In genomic region chr22:18970948-18971315, GRCh38 we compare ENCODE assay signal across 12 cellular contexts. TPM values are rescaled to one million over a fixed set of nuclear protein-coding genes. Genes with fewer than 3 reads are reported as not detected.
DNase-seq lines count a peak whose midpoint lies in the region; ATAC-seq and TF ChIP-seq lines count a peak whose summit lies in the region.
"Had no signal": no experiment of that assay in that cellular context is flagged by ENCODE, and none has a peak within 500 bp of the region (broad histone marks: within the 10 kb centered on the region; RNA-seq: fewer than 3 reads in every experiment).

No MANE protein-coding gene starts in this region.

- TF ChIP-seq CTCF in heart right ventricle (IDR thresholded peaks at IDR 0.05) (no peak), mucosa of descending colon (IDR thresholded peaks at IDR 0.05) (no peak), vagina (IDR thresholded peaks at IDR 0.05) (no peak)

- no peaks in the 10 kb centered on the region for H3K9me3 Mint-ChIP-seq in dendritic cell treated with granulocyte-macrophage colony-stimulating factor and Interleukin-4, amounts not matched to agents 40 ng/mL and 50 ng/mL, for 4 days
- H3K9me3 Mint-ChIP-seq: naive thymus-derived CD4-positive, alpha-beta T cell had no signal

- peak overlapping the region; percentile 17 for H3K4me3 Mint-ChIP-seq in dendritic cell treated with granulocyte-macrophage colony-stimulating factor and Interleukin-4, amounts not matched to agents 40 ng/mL and 50 ng/mL, for 4 days

- H3K4me1 ChIP-seq in heart right ventricle, result peaks cover 0 to 7% (median 0%) of the 10 kb centered on the region in 9 donors
- peaks cover 5% of the 10 kb centered on the region for H3K4me1 ChIP-seq in mucosa of descending colon (ENCODE audit: low read depth)
- peaks cover 14% of the 10 kb centered on the region for H3K4me1 ChIP-seq in vagina
- H3K4me1 ChIP-seq: SJCRH30 had no signal

- TF ChIP-seq POLR2A in vagina (IDR thresholded peaks at IDR 0.05), result no peak

- ATAC-seq in heart right ventricle, result no peak
- no peak for ATAC-seq in left ventricle myocardium superior
- no peak for ATAC-seq in mucosa of descending colon
- ATAC-seq in GM19397 (IDR thresholded peaks at IDR 0.05; ENCODE audit: unreplicated experiment), result no peak
- ATAC-seq: naive thymus-derived CD4-positive, alpha-beta T cell had no signal

- DNase-seq in heart right ventricle, result no peak
- DNase-seq in left ventricle myocardium superior, result no peak
- DNase-seq in mucosa of descending colon, result peak in 2 of 3 donors; percentile 12 to 36
- DNase-seq in vagina (ENCODE audit: extremely low spot score in 2 of 2), result no peak
- DNase-seq in NCI-H1694 treated with DMSO at 0.1 percent for 48 hours (lab: John Stamatoyannopoulos, UW), result no peak
- DNase-seq in stimulated activated naive CD4-positive, alpha-beta T cell (lab: John Stamatoyannopoulos, UW), result no peak
- DNase-seq: CD4-positive, alpha-beta memory T cell; SJCRH30 had no signal

- no peaks in the 10 kb centered on the region for H3K4me1 Mint-ChIP-seq in dendritic cell treated with granulocyte-macrophage colony-stimulating factor and Interleukin-4, amounts not matched to agents 40 ng/mL and 50 ng/mL, for 4 days (ENCODE audit: low read depth)

- no peaks in the 10 kb centered on the region for H3K36me3 Mint-ChIP-seq in dendritic cell treated with granulocyte-macrophage colony-stimulating factor and Interleukin-4, amounts not matched to agents 40 ng/mL and 50 ng/mL, for 4 days (ENCODE audit: low read depth)
- H3K36me3 Mint-ChIP-seq: CD4-positive, alpha-beta memory T cell; naive thymus-derived CD4-positive, alpha-beta T cell had no signal

- H3K9me3 ChIP-seq in heart right ventricle (no peaks in the 10 kb centered on the region), mucosa of descending colon (no peaks in the 10 kb centered on the region), vagina (no peaks in the 10 kb centered on the region)
- H3K9me3 ChIP-seq: SJCRH30 had no signal

- no peak overlapping the region for H3K27ac Mint-ChIP-seq in dendritic cell treated with granulocyte-macrophage colony-stimulating factor and Interleukin-4, amounts not matched to agents 40 ng/mL and 50 ng/mL, for 4 days
- H3K27ac Mint-ChIP-seq: naive thymus-derived CD4-positive, alpha-beta T cell had no signal

- intact Hi-C loops in heart right ventricle (cut with DNase I), result no loop called here
- intact Hi-C loops in left ventricle myocardium superior (cut with micrococcal nuclease), result no loop called here
- intact Hi-C loops in dendritic cell treated with granulocyte-macrophage colony-stimulating factor and Interleukin-4, amounts not matched to agents 40 ng/mL and 50 ng/mL, for 4 days (cut with micrococcal nuclease), result no loop called here
- intact Hi-C loops in mucosa of descending colon (cut with DNase I, micrococcal nuclease), result no loop called here
- intact Hi-C loops in vagina (cut with DNase I), result no loop called here

- H3K36me3 ChIP-seq in heart right ventricle (no peaks in the 10 kb centered on the region), mucosa of descending colon (ENCODE audit: low read depth) (no peaks in the 10 kb centered on the region), vagina (no peaks in the 10 kb centered on the region)
- H3K36me3 ChIP-seq: SJCRH30 had no signal

- H3K27ac ChIP-seq in heart right ventricle, result no peak overlapping the region
- H3K27ac ChIP-seq in vagina, result no peak overlapping the region
- H3K27ac ChIP-seq: SJCRH30 had no signal

- peaks cover 53% of the 10 kb centered on the region for H3K27me3 Mint-ChIP-seq in dendritic cell treated with granulocyte-macrophage colony-stimulating factor and Interleukin-4, amounts not matched to agents 40 ng/mL and 50 ng/mL, for 4 days

- WGBS in heart right ventricle, 2 donors, result 1 to 2% methylated on average over 22 to 28 of the region's 28 CpGs

- H3K27me3 ChIP-seq in heart right ventricle, result peaks cover 22 to 58% (median 36%) of the 10 kb centered on the region in 7 donors
- H3K27me3 ChIP-seq in vagina, result no peaks in the 10 kb centered on the region
- H3K27me3 ChIP-seq: SJCRH30 had no signal

- H3K4me3 ChIP-seq in heart right ventricle (peak overlapping the region; percentile 32 to 62 (median 52)), mucosa of descending colon (no peak overlapping the region), vagina (peak overlapping the region; percentile 39 to 58)
- H3K4me3 ChIP-seq: SJCRH30 had no signal

RNA-seq across cellular contexts. Expression of gene PRODH, which starts 34.8 kb away (rescaled TPM):
- total RNA-seq in heart right ventricle (10 to 100 TPM in 2 of 10 donors, 1 to 10 TPM in 8; 1.2 to 23.7 (median 6.4) TPM), left ventricle myocardium superior (9.1 TPM), mucosa of descending colon (1 to 10 TPM; 4.9 to 7.5 (median 5.3) TPM), vagina (17.4 TPM)
- 10 to 100 TPM in 1 of 2 donors, 1 to 10 TPM in 1; 4.1 to 14.4 TPM for polyA plus RNA-seq in heart right ventricle
- total RNA-seq: M059J had no signal

Comparison
In these comparisons a context has a peak if more than half of its experiments do, and no peak if none do; other contexts are left out.
1. DNase-seq: peak in mucosa of descending colon (2 of 3); none in heart right ventricle (0 of 2), left ventricle myocardium superior (single experiment), vagina (0 of 2), NCI-H1694 treated with DMSO at 0.1 percent for 48 hours (single experiment) and stimulated activated naive CD4-positive, alpha-beta T cell (0 of 6).